Comparison of ENCODE assay signal across 1 cellular context in genomic region chr2:213237787-213238186, GRCh38.
TF ChIP-seq lines count a peak whose summit lies in the region.

No MANE protein-coding gene starts in this region.

TF ChIP-seq in HEK293T, 16 proteins besides CTCF, POLR2A, EP300 and RAD21 (continued from another document):
- TF ChIP-seq NFRKB (IDR thresholded peaks at IDR 0.05): no peak
- TF ChIP-seq LEF1 (IDR thresholded peaks at IDR 0.05; ENCODE audit: borderline replicate concordance): no peak
